8 cellular contexts compared by ENCODE assay signal in the genomic region with DNA sequence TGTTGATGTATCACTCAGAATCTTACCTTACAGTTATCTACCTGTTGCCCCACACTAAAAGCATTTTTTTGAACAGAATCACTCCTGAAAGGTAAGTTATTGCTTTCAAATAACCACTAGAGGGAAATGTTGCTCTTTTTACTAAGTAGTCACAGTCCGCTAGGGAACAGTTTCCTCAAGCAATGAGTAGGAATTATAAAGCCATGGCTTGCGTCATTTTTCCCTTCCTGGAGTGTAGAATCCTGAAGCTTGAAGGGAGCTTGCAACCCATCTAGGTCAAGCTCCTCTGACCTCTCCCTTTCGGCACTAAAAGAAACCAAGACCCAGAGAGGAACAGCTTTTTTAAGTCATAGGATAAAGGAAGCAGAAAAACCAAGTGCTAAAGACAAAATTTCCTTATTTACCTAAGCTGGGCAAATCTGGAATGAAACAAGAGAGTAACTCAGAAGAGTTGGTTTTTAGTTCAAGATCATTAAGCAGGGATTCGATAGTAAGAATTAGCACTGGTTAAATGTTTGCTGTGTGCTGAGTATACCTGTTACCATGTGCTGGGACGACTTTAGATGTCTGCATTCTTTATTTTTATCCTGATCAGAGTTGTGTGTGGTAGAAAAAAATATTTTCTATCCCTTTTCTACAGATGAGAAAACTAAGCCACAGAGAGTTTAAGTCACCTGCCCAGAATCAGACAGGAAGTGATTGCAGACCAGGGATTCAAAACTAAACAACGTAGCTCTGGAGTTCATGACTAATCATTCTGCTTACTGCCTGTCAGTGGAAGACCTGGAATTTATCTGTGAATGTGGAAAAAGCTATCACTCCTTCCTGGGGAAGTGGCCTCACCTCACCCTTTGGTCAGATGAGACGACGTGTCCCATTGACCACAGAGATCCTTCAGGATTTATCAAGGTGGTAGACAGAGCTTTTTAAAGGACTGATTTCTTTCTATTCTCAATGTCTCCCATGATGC.
DNase-seq lines count a peak whose midpoint lies in the region; ATAC-seq, FAIRE-seq and TF ChIP-seq lines count a peak whose summit lies in the region.

No MANE protein-coding gene starts in this region.

- no peaks in the 10 kb centered on the region for H3K9me3 ChIP-seq in ascending aorta

- peak; percentile 29 to 69 (median 56) for TF ChIP-seq CTCF in ascending aorta (IDR thresholded peaks at IDR 0.05)

- H3K36me3 Mint-ChIP-seq in stimulated activated memory B cell treated with anti-CD40 and anti-IgM and Interleukin-4, amounts not matched to agents 10 μg/mL and 1 μg/mL and 100 μg/mL, for 72 hours: no peaks in the 10 kb centered on the region
- H3K36me3 Mint-ChIP-seq in natural killer cell treated with Interleukin-12 subunit alpha and Interleukin-12 subunit beta and Interleukin-15 and Interleukin-18, amount 100 ng/mL, for 72 hours: no peaks in the 10 kb centered on the region

- no peaks in the 10 kb centered on the region for H3K27me3 Mint-ChIP-seq in stimulated activated memory B cell treated with anti-CD40 and anti-IgM and Interleukin-4, amounts not matched to agents 10 μg/mL and 1 μg/mL and 100 μg/mL, for 72 hours
- no peaks in the 10 kb centered on the region for H3K27me3 Mint-ChIP-seq in natural killer cell treated with Interleukin-12 subunit alpha and Interleukin-12 subunit beta and Interleukin-15 and Interleukin-18, amount 100 ng/mL, for 72 hours

- FAIRE-seq in H54 (lab: Jason Lieb, UNC): peak; percentile 91

- intact Hi-C loops in ascending aorta (cut with DNase I): loop anchor here (1.0 to 5.0 kb wide), 2 partner anchors 630 to 697 kb away; a partner anchor contains a TSS

- no peak for ATAC-seq in stimulated activated memory B cell treated with anti-CD40 and anti-IgM and Interleukin-4, amounts not matched to agents 10 μg/mL and 1 μg/mL and 100 μg/mL, for 72 hours
- no peak for ATAC-seq in natural killer cell treated with Interleukin-12 subunit alpha and Interleukin-12 subunit beta and Interleukin-15 and Interleukin-18, amount 100 ng/mL, for 72 hours

- no peaks in the 10 kb centered on the region for H3K27me3 ChIP-seq in ascending aorta

- DNase-seq in COR-L47 (lab: John Stamatoyannopoulos, UW): peak; percentile 76
- DNase-seq in H54 (ENCODE audit: insufficient read length, low spot score): no peak
- DNase-seq in NCI-H2107 (lab: John Stamatoyannopoulos, UW): peak; percentile 7
- DNase-seq in ascending aorta (ENCODE audit: low spot score in 2 of 2): no peak
- DNase-seq in hippocampal formation (lab: John Stamatoyannopoulos, UW): peak; percentile 5 to 74
- peak; percentile 2 for DNase-seq in smooth muscle cell of the brain vasculature (ENCODE audit: low read depth, low spot score)
- no peak for DNase-seq in natural killer cell treated with Interleukin-12 subunit alpha and Interleukin-12 subunit beta and Interleukin-15 and Interleukin-18, amount 100 ng/mL, for 72 hours (ENCODE audit: low spot score)

- no peaks in the 10 kb centered on the region for H3K36me3 ChIP-seq in ascending aorta

- TF ChIP-seq POLR2A in H54 (IDR thresholded peaks at IDR 0.05; ENCODE audit: low read depth, low read length): no peak

- H3K4me1 Mint-ChIP-seq in stimulated activated memory B cell treated with anti-CD40 and anti-IgM and Interleukin-4, amounts not matched to agents 10 μg/mL and 1 μg/mL and 100 μg/mL, for 72 hours: no peaks in the 10 kb centered on the region
- H3K4me1 Mint-ChIP-seq in natural killer cell treated with Interleukin-12 subunit alpha and Interleukin-12 subunit beta and Interleukin-15 and Interleukin-18, amount 100 ng/mL, for 72 hours (ENCODE audit: low read depth in 2 of 2): no peaks in the 10 kb centered on the region

- peaks cover 0 to 2% of the 10 kb centered on the region in 2 donors for H3K4me1 ChIP-seq in ascending aorta

- H3K27ac ChIP-seq in ascending aorta: no peak overlapping the region

- no peak overlapping the region for H3K27ac Mint-ChIP-seq in stimulated activated memory B cell treated with anti-CD40 and anti-IgM and Interleukin-4, amounts not matched to agents 10 μg/mL and 1 μg/mL and 100 μg/mL, for 72 hours
- H3K27ac Mint-ChIP-seq in natural killer cell treated with Interleukin-12 subunit alpha and Interleukin-12 subunit beta and Interleukin-15 and Interleukin-18, amount 100 ng/mL, for 72 hours: no peak overlapping the region

- H3K4me3 ChIP-seq in ascending aorta: no peak overlapping the region

- H3K4me3 Mint-ChIP-seq in stimulated activated memory B cell treated with anti-CD40 and anti-IgM and Interleukin-4, amounts not matched to agents 10 μg/mL and 1 μg/mL and 100 μg/mL, for 72 hours: no peak overlapping the region
- no peak overlapping the region for H3K4me3 Mint-ChIP-seq in natural killer cell treated with Interleukin-12 subunit alpha and Interleukin-12 subunit beta and Interleukin-15 and Interleukin-18, amount 100 ng/mL, for 72 hours

- no peaks in the 10 kb centered on the region for H3K9me3 Mint-ChIP-seq in stimulated activated memory B cell treated with anti-CD40 and anti-IgM and Interleukin-4, amounts not matched to agents 10 μg/mL and 1 μg/mL and 100 μg/mL, for 72 hours
- no peaks in the 10 kb centered on the region for H3K9me3 Mint-ChIP-seq in natural killer cell treated with Interleukin-12 subunit alpha and Interleukin-12 subunit beta and Interleukin-15 and Interleukin-18, amount 100 ng/mL, for 72 hours

Comparison
In these comparisons a context has a peak if more than half of its experiments do, and no peak if none do; other contexts are left out.
1. DNase-seq: peak in COR-L47 (single experiment), NCI-H2107 (single experiment), hippocampal formation (2 of 2) and smooth muscle cell of the brain vasculature (single experiment); none in H54 (single experiment), ascending aorta (0 of 2) and natural killer cell treated with Interleukin-12 subunit alpha and Interleukin-12 subunit beta and Interleukin-15 and Interleukin-18, amount 100 ng/mL, for 72 hours (single experiment).